Comparison of ENCODE assay signal across 22 cellular contexts in genomic region chr17:68684860-68685493, GRCh38.
DNase-seq lines count a peak whose midpoint lies in the region; ATAC-seq, FAIRE-seq and TF ChIP-seq lines count a peak whose summit lies in the region.
"Had no signal": no experiment of that assay in that cellular context is flagged by ENCODE, and none has a peak within 500 bp of the region (broad histone marks: within the 10 kb centered on the region; RNA-seq: fewer than 3 reads in every experiment).

No MANE protein-coding gene starts in this region.

- H3K4me1 Mint-ChIP-seq in activated CD4-positive, alpha-beta T cell treated with anti-CD3 and anti-CD28 coated beads, Interleukin-2, amount 10 ng/mL, durations not matched to agents 24 days and 14 days, result no peaks in the 10 kb centered on the region

- H3K4me3 ChIP-seq in lung (no peak overlapping the region), subcutaneous abdominal adipose tissue (ENCODE audit: low read depth in 1 of 5, low read length in 5 of 5) (no peak overlapping the region)
- H3K4me3 ChIP-seq: SJSA1 had no signal

- no peaks in the 10 kb centered on the region for H3K9me3 Mint-ChIP-seq in activated CD4-positive, alpha-beta T cell treated with anti-CD3 and anti-CD28 coated beads, Interleukin-2, amount 10 ng/mL, durations not matched to agents 24 days and 14 days
- H3K9me3 Mint-ChIP-seq: CD8-positive, alpha-beta T cell had no signal

- H3K9ac ChIP-seq in subcutaneous abdominal adipose tissue (ENCODE audit: low read length in 5 of 5), result no peak overlapping the region

- H3K27me3 Mint-ChIP-seq in activated CD4-positive, alpha-beta T cell treated with anti-CD3 and anti-CD28 coated beads, Interleukin-2, amount 10 ng/mL, durations not matched to agents 24 days and 14 days, result peaks cover 2% of the 10 kb centered on the region

- no peaks in the 10 kb centered on the region for H3K27me3 ChIP-seq in lung (ENCODE audit: control insufficient read depth, insufficient read depth)
- no peaks in the 10 kb centered on the region for H3K27me3 ChIP-seq in subcutaneous abdominal adipose tissue (ENCODE audit: control insufficient read depth in 5 of 5, insufficient read depth in 4 of 5, low read length in 5 of 5)
- H3K27me3 ChIP-seq: SJSA1 had no signal

- TF ChIP-seq CTCF in lung (IDR thresholded peaks at IDR 0.05; ENCODE audit: control extremely low read depth, extremely low read depth), result no peak
- TF ChIP-seq CTCF in D721Med (IDR thresholded peaks at IDR 0.05; ENCODE audit: insufficient read depth, missing control alignments), result no peak

- intact Hi-C loops in activated CD4-positive, alpha-beta T cell treated with anti-CD3 and anti-CD28 coated beads, Interleukin-2, amount 10 ng/mL, durations not matched to agents 24 days and 14 days (cut with micrococcal nuclease), result no loop called here

- H3K27ac Mint-ChIP-seq in activated CD4-positive, alpha-beta T cell treated with anti-CD3 and anti-CD28 coated beads, Interleukin-2, amount 10 ng/mL, durations not matched to agents 24 days and 14 days, result no peak overlapping the region
- H3K27ac Mint-ChIP-seq: activated naive CD8-positive, alpha-beta T cell; activated T-cell treated with anti-CD3 and anti-CD28 coated beads, Interleukin-2, amount 50 U/mL, for 72 hours; CD8-positive, alpha-beta T cell had no signal

- peak; percentile 74 for DNase-seq in GM03348 (ENCODE audit: low spot score)
- DNase-seq in fibroblast of gingiva (ENCODE audit: low read depth), result peak; percentile 96
- DNase-seq in lung (ENCODE audit: low spot score), result no peak
- DNase-seq in GM19240 (ENCODE audit: insufficient read length, low spot score), result no peak
- no peak for DNase-seq in activated CD4-positive, alpha-beta T cell treated with anti-CD3 and anti-CD28 coated beads, Interleukin-2, amount 10 ng/mL, durations not matched to agents 24 days and 14 days
- DNase-seq in D721Med (ENCODE audit: insufficient read length, low spot score), result no peak
- DNase-seq: activated CD4-positive, CD25-positive, alpha-beta regulatory T cell; activated T-cell treated with anti-CD3 and anti-CD28 coated beads, Interleukin-2, amount 50 U/mL, for 72 hours; CD8-positive, alpha-beta T cell; DND-41; left colon; NCI-H1436 treated with DMSO at 0.1 percent for 48 hours; NCI-H774; nucleus accumbens; PC-3; stimulated activated CD4-positive, alpha-beta T cell treated with anti-CD3 and anti-CD28 coated beads, Interleukin-4, amount 100 ng/mL, for 4 hours had no signal

- H3K36me3 Mint-ChIP-seq in activated CD4-positive, alpha-beta T cell treated with anti-CD3 and anti-CD28 coated beads, Interleukin-2, amount 10 ng/mL, durations not matched to agents 24 days and 14 days (ENCODE audit: low read depth), result no peaks in the 10 kb centered on the region
- H3K36me3 Mint-ChIP-seq: activated naive CD8-positive, alpha-beta T cell; CD8-positive, alpha-beta T cell had no signal

- no peak overlapping the region for H3K27ac ChIP-seq in lung (ENCODE audit: low read depth in 1 of 2, low read length in 1 of 2)
- peak overlapping the region; percentile 54 for H3K27ac ChIP-seq in subcutaneous abdominal adipose tissue (ENCODE audit: low read depth, low read length)
- H3K27ac ChIP-seq: SJSA1 had no signal

- H3K9me3 ChIP-seq in lung (ENCODE audit: control insufficient read depth in 2 of 2, insufficient read depth in 1 of 2, low read length in 1 of 2) (no peaks in the 10 kb centered on the region), subcutaneous abdominal adipose tissue (ENCODE audit: control insufficient read depth in 5 of 5, low read length in 5 of 5) (no peaks in the 10 kb centered on the region)
- H3K9me3 ChIP-seq: SJSA1 had no signal

- ATAC-seq in lung (ENCODE audit: insufficient read depth, low FRiP score) (peak; percentile 23), HG03025 (IDR thresholded peaks at IDR 0.05; ENCODE audit: low FRiP score, unreplicated experiment) (no peak)
- ATAC-seq: activated T-cell treated with anti-CD3 and anti-CD28 coated beads, Interleukin-2, amount 50 U/mL, for 72 hours; CD8-positive, alpha-beta T cell; left colon; PC-3 had no signal

- H3K4me1 ChIP-seq in lung (ENCODE audit: control insufficient read depth in 2 of 2, insufficient read depth in 2 of 2, low read length in 2 of 2), result no peaks in the 10 kb centered on the region
- H3K4me1 ChIP-seq in subcutaneous abdominal adipose tissue (ENCODE audit: control insufficient read depth in 5 of 5, insufficient read depth in 5 of 5, low read length in 5 of 5), result peaks cover 0 to 22% (median 16%) of the 10 kb centered on the region in 5 donors
- H3K4me1 ChIP-seq: SJSA1 had no signal

- H3K36me3 ChIP-seq in lung (ENCODE audit: control insufficient read depth in 2 of 2, insufficient read depth in 2 of 2, low read length in 2 of 2) (no peaks in the 10 kb centered on the region), subcutaneous abdominal adipose tissue (ENCODE audit: control insufficient read depth in 5 of 5, insufficient read depth in 5 of 5, low read length in 5 of 5) (no peaks in the 10 kb centered on the region)
- H3K36me3 ChIP-seq: SJSA1 had no signal

- 84 to 86% methylated on average over 4 of the region's 4 CpGs for WGBS in lung, 2 donors

- no peak for FAIRE-seq in D721Med (lab: Jason Lieb, UNC)
- FAIRE-seq: bronchial epithelial cell, frontal cortex had no signal

- H3K4me3 Mint-ChIP-seq in activated CD4-positive, alpha-beta T cell treated with anti-CD3 and anti-CD28 coated beads, Interleukin-2, amount 10 ng/mL, durations not matched to agents 24 days and 14 days, result no peak overlapping the region
- H3K4me3 Mint-ChIP-seq: activated naive CD8-positive, alpha-beta T cell; activated T-cell treated with anti-CD3 and anti-CD28 coated beads, Interleukin-2, amount 50 U/mL, for 72 hours; CD8-positive, alpha-beta T cell had no signal

Comparison
In these comparisons a context has a peak if more than half of its experiments do, and no peak if none do; other contexts are left out.
1. DNase-seq: peak in GM03348 (single experiment) and fibroblast of gingiva (single experiment); none in lung (single experiment), GM19240 (single experiment), activated CD4-positive, alpha-beta T cell treated with anti-CD3 and anti-CD28 coated beads, Interleukin-2, amount 10 ng/mL, durations not matched to agents 24 days and 14 days (single experiment) and D721Med (single experiment).